ENCODE assay signal across 8 cellular contexts in the genomic region with DNA sequence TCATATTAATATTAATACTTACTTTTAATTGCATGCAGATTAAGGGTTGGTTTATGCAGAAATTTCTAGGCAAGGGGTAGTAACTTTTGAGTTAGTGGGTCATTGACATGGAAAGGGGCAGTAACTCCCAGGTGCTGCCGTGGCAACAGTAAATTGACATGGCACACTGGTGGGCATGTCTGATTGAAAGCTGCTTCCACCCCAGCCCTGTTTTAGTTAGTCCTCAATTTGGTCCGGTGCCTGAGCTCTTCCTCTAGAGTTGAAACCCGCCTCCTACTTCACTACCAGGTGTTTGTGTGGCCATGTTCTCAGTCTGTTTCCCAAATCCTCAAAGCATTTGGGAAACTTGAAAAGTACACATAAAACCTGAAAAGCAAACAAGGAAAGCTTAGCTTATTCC. TPM values are rescaled to one million over a fixed set of nuclear protein-coding genes. Genes with fewer than 3 reads are reported as not detected.
"Had no signal": no experiment of that assay in that cellular context is flagged by ENCODE, and none has a peak within 500 bp of the region (broad histone marks: within the 10 kb centered on the region; RNA-seq: fewer than 3 reads in every experiment).

No MANE protein-coding gene starts in this region.

- FAIRE-seq: HepG2, HTR-8/SVneo, K562 had no signal

- H3K4me3 ChIP-seq: K562 had no signal

- DNase-seq: IMR-90, KBM-7, KG1 had no signal

- H3K27ac ChIP-seq: HL-60 had no signal

- ATAC-seq: HepG2, K562 had no signal

RNA-seq across cellular contexts. Expression of a gene that starts 18.4 kb away (rescaled TPM):
- total RNA-seq: HT-29 had no signal

RNA-seq across cellular contexts. Expression of a gene that starts 52.1 kb away (rescaled TPM):
- total RNA-seq: HT-29 had no signal
